Comparison of ENCODE assay signal across 1 cellular context in the genomic region with DNA sequence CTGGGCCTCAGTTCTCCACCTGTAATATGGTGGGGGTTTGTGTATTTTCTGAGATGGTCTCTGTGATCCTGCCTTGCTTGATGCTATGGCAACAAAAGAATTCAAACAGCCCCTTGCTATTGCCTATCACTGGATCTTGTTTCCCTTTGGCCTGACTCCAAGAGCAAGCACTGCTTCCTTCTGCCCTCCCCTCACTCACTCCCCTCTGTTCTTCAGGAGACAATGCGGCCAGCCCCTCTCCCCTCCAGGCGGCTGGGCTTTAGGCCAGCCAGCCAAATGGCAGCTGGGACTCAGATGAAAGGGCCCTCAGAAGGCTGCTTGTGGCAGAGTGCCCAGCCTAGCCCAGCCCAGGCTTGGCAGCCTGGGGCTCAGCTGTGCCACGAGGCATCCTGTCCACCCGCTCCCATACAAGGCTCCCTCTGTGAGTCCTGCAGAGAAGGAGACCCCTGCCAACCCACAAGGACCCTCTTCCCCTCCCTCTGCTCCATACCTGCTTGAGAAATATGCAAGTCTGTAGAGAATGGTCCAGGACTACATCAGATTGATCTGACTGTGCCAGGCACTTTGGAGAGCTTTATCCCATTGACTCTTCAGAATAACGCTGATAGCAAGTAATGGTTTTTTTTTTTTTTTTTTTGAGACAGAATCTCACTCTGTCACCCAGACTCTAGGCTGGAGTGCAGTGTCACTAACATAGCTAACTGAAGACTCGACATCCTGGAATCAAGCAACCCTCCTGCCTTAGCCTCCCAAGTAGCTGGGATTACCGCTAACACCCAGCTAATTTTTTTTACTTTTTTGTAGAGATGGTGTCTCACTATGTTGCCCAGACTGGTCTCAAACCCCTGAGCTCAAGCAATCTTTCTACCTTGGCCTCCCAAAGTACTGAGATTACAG.
TF ChIP-seq lines count a peak whose summit lies in the region.

No MANE protein-coding gene starts in this region.

TF ChIP-seq in endothelial cell of umbilical vein, 7 proteins besides CTCF, POLR2A, EP300 and RAD21:
- TF ChIP-seq EZH2 (IDR thresholded peaks at IDR 0.05; ENCODE audit: borderline replicate concordance, low read depth, low read length, severe bottlenecking) = no peak
- TF ChIP-seq MYC (IDR thresholded peaks at IDR 0.05; ENCODE audit: low read depth, low read length) = no peak
- TF ChIP-seq, protein P1, sequence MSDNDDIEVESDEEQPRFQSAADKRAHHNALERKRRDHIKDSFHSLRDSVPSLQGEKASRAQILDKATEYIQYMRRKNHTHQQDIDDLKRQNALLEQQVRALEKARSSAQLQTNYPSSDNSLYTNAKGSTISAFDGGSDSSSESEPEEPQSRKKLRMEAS (IDR thresholded peaks at IDR 0.05; ENCODE audit: insufficient read depth, insufficient read length) = no peak
- TF ChIP-seq FOS (IDR thresholded peaks at IDR 0.05; ENCODE audit: borderline replicate concordance, insufficient read depth, low read length) = no peak
- peak; percentile 53 for TF ChIP-seq GATA2 (IDR thresholded peaks at IDR 0.05; ENCODE audit: insufficient read depth, insufficient read length, low read depth, low read length)
- TF ChIP-seq POLR2AphosphoS5 (IDR thresholded peaks at IDR 0.05; ENCODE audit: insufficient read depth, low read depth, low read length) = peak; percentile 41
- TF ChIP-seq JUN (IDR thresholded peaks at IDR 0.05; ENCODE audit: borderline replicate concordance, insufficient read depth, insufficient read length, low read depth) = no peak
